10 cellular contexts compared by ENCODE assay signal in genomic region chr2:177251165-177251542, GRCh38. TPM values are rescaled to one million over a fixed set of nuclear protein-coding genes. Genes with fewer than 3 reads are reported as not detected.
A peak's percentile ranks its signal among the peaks of the same experiment; 100 is the strongest.
DNase-seq lines count a peak whose midpoint lies in the region; ATAC-seq, FAIRE-seq and TF ChIP-seq lines count a peak whose summit lies in the region.
"Had no signal": no experiment of that assay in that cellular context is flagged by ENCODE, and none has a peak within 500 bp of the region (broad histone marks: within the 10 kb centered on the region; RNA-seq: fewer than 3 reads in every experiment).

No MANE protein-coding gene starts in this region.

- no peak overlapping the region for H2AFZ ChIP-seq in Karpas-422 (ENCODE audit: low read length)
- no peak overlapping the region for H2AFZ ChIP-seq in neural progenitor cell (replicated peaks)

- H3K4me2 ChIP-seq in A549 (peak overlapping the region; percentile 84), Karpas-422 (ENCODE audit: low read depth, low read length, poor library complexity, severe bottlenecking) (peak overlapping the region; percentile 4), neural progenitor cell (no peak overlapping the region)

- H3K36me3 ChIP-seq in Karpas-422 (ENCODE audit: insufficient read depth, low read length): peaks cover 11% of the 10 kb centered on the region; the same call in 1 of the 2 replicates
- peaks cover 0 to 3% of the 10 kb centered on the region in 2 donors for H3K36me3 ChIP-seq in duodenal mucosa (ENCODE audit: control insufficient read depth in 1 of 2, insufficient read depth in 2 of 2, low read length in 2 of 2)
- H3K36me3 ChIP-seq in neural progenitor cell: no peaks in the 10 kb centered on the region

- H3K27me3 ChIP-seq in Karpas-422 (ENCODE audit: low read length) (no peaks in the 10 kb centered on the region), duodenal mucosa (ENCODE audit: control insufficient read depth in 1 of 2, insufficient read depth in 2 of 2, low read length in 2 of 2) (no peaks in the 10 kb centered on the region), neural progenitor cell (no peaks in the 10 kb centered on the region)

- no peaks in the 10 kb centered on the region for H3K9me3 ChIP-seq in A549
- H3K9me3 ChIP-seq in Karpas-422 (ENCODE audit: low read length): no peaks in the 10 kb centered on the region
- H3K9me3 ChIP-seq in duodenal mucosa (ENCODE audit: control insufficient read depth in 1 of 2, low read length in 2 of 2): no peaks in the 10 kb centered on the region
- no peaks in the 10 kb centered on the region for H3K9me3 ChIP-seq in neural progenitor cell (ENCODE audit: low read depth)

- H3K27ac ChIP-seq in A549 (peak overlapping the region; percentile 81), Karpas-422 (ENCODE audit: low read length) (peak overlapping the region; percentile 95; the same call in 1 of the 2 replicates), duodenal mucosa (ENCODE audit: low read depth, low read length) (peak overlapping the region; percentile 30), neural progenitor cell (no peak overlapping the region)

- TF ChIP-seq EP300 in A549 (IDR thresholded peaks at IDR 0.05): no peak

- TF ChIP-seq RAD21 in A549 (conservative IDR thresholded peaks at IDR 0.05 in 1 of 2, IDR thresholded peaks at IDR 0.05 in 1 of 2): no peak

- no peak for TF ChIP-seq POLR2A in A549 (IDR thresholded peaks at IDR 0.05; ENCODE audit: low read length)

- peaks cover 10% of the 10 kb centered on the region for H3F3A ChIP-seq in neural progenitor cell (ENCODE audit: low read depth)

- no peak for TF ChIP-seq CTCF in A549 (IDR thresholded peaks at IDR 0.05)
- no peak for TF ChIP-seq CTCF in neural progenitor cell (IDR thresholded peaks at IDR 0.05)
- TF ChIP-seq CTCF in D721Med (IDR thresholded peaks at IDR 0.05; ENCODE audit: insufficient read depth, missing control alignments): no peak

- H3K27me3 Mint-ChIP-seq in neural progenitor cell (ENCODE audit: insufficient read depth, low read depth): peaks cover 4% of the 10 kb centered on the region

- FAIRE-seq in A549 (lab: Jason Lieb, UNC): no peak
- FAIRE-seq in D721Med (lab: Jason Lieb, UNC): no peak

- ATAC-seq in A549 (0 out of 6 replicates have a peak, but pooled peaks of 1 of the 2 experiments have one; percentile 1), GM19452 (IDR thresholded peaks at IDR 0.05; ENCODE audit: unreplicated experiment) (no peak), GM18907 (IDR thresholded peaks at IDR 0.05; ENCODE audit: unreplicated experiment) (no peak)

- H3K79me2 ChIP-seq in Karpas-422 (ENCODE audit: low read length): peaks cover 100% of the 10 kb centered on the region
- H3K79me2 ChIP-seq in neural progenitor cell (ENCODE audit: low read depth): peaks cover 89% of the 10 kb centered on the region

- H3K4me1 ChIP-seq in A549: peaks cover 100% of the 10 kb centered on the region
- H3K4me1 ChIP-seq in Karpas-422 (ENCODE audit: low read length): peaks cover 97% of the 10 kb centered on the region
- H3K4me1 ChIP-seq in duodenal mucosa (ENCODE audit: control insufficient read depth in 1 of 2, insufficient read depth in 2 of 2, low read length in 2 of 2): peaks cover 67 to 78% of the 10 kb centered on the region in 2 donors
- peaks cover 12% of the 10 kb centered on the region for H3K4me1 ChIP-seq in neural progenitor cell

- H3K9ac ChIP-seq in Karpas-422 (ENCODE audit: low read length) (no peak overlapping the region), duodenal mucosa (ENCODE audit: low read depth in 1 of 2, low read length in 2 of 2) (peak overlapping the region in 1 of 2 donors; percentile 20), neural progenitor cell (no peak overlapping the region)

- CTCF ChIA-PET in A549 (lab: Yijun Ruan, JAX): interaction anchor here (0.7 to 1.9 kb wide), 5 partner anchors 12 to 86 kb away, joined by 3 to 7 read pairs (median 4); partner anchors contain the start of gene NFE2L2

- no peak overlapping the region for H3K27ac Mint-ChIP-seq in neural progenitor cell

- H3K9me2 ChIP-seq in Karpas-422 (replicated peaks; ENCODE audit: insufficient read depth, low read length): no peaks in the 10 kb centered on the region

- H3K36me3 Mint-ChIP-seq in neural progenitor cell: peaks cover 17% of the 10 kb centered on the region

- H3K4me3 Mint-ChIP-seq in neural progenitor cell: peak overlapping the region; percentile 27

- H4K20me1 ChIP-seq in Karpas-422 (ENCODE audit: insufficient read depth, low read depth, low read length): peaks cover 51% of the 10 kb centered on the region; the same call in 1 of the 2 replicates
- peaks cover 22% of the 10 kb centered on the region for H4K20me1 ChIP-seq in neural progenitor cell (ENCODE audit: low read depth)

- DNase-seq in A549 (ENCODE audit: low read depth in 1 of 2, low spot score in 1 of 2) (no peak), Karpas-422 (no peak), neural progenitor cell (ENCODE audit: low spot score) (no peak), D721Med (ENCODE audit: insufficient read length, low spot score) (no peak)
- DNase-seq in stimulated activated naive CD4-positive, alpha-beta T cell treated with Interleukin-2 at 50 U/mL for 16 hours (lab: John Stamatoyannopoulos, UW): no peak
- DNase-seq: GOT3, NCI-H187 treated with DMSO at 0.1 percent for 48 hours had no signal

- POLR2A ChIA-PET in A549 (lab: Yijun Ruan, JAX): interaction anchor here (0.6 to 2.0 kb wide), 3 partner anchors 12 to 46 kb away, joined by 4 to 8 read pairs (median 8); no protein-coding TSS in a partner anchor

- peaks cover 5% of the 10 kb centered on the region for H3K4me1 Mint-ChIP-seq in neural progenitor cell

- H3K9me3 Mint-ChIP-seq in neural progenitor cell: no peaks in the 10 kb centered on the region

- 86% methylated on average over 3 of the region's 3 CpGs for WGBS in A549 (ENCODE audit: missing lambda C conversion rate)

- H3K4me3 ChIP-seq in A549 (no peak overlapping the region; the same call in 2 of the 3 replicates), Karpas-422 (ENCODE audit: low read length) (no peak overlapping the region), duodenal mucosa (ENCODE audit: low read depth in 1 of 2, low read length in 2 of 2) (no peak overlapping the region), neural progenitor cell (no peak overlapping the region)

TF ChIP-seq in A549, 52 proteins besides CTCF, POLR2A, EP300 and RAD21:
- no peak for TF ChIP-seq MAFK (IDR thresholded peaks at IDR 0.05; ENCODE audit: partially characterized antibody)
- no peak for TF ChIP-seq PBX3 (IDR thresholded peaks at IDR 0.05)
- TF ChIP-seq FOSB (CRISPR knock-in tag; IDR thresholded peaks at IDR 0.05): no peak
- TF ChIP-seq HES2 (IDR thresholded peaks at IDR 0.05): no peak
- no peak for TF ChIP-seq JUNB (IDR thresholded peaks at IDR 0.05)
- TF ChIP-seq EHMT2 (IDR thresholded peaks at IDR 0.05; ENCODE audit: low read depth): no peak
- TF ChIP-seq RFX5 (IDR thresholded peaks at IDR 0.05): no peak
- TF ChIP-seq TP53 (CRISPR knock-in tag; IDR thresholded peaks at IDR 0.05): no peak
- TF ChIP-seq BCL3 (IDR thresholded peaks at IDR 0.05): no peak
- no peak for TF ChIP-seq JUN (IDR thresholded peaks at IDR 0.05)
- no peak for TF ChIP-seq CEBPB (IDR thresholded peaks at IDR 0.05)

RNA-seq across cellular contexts. Expression of gene NFE2L2, which starts 13.4 kb away (rescaled TPM):
- polyA plus RNA-seq in A549 (2011; rRNA removed) (146 and 162 TPM in 2 replicates), A549 (2017; fragmentation: RNase III; extraction: RNeasy Plus Mini Kit Qiagen cat#74134 plus additional on column Dnase treatment) (61.0 to 65.8 TPM (median 62.0 TPM) in 3 replicates)
- 39.8 and 49.5 TPM in 2 replicates for polyA plus RNA-seq in A549 (2012; cell fraction: cytosol; rRNA removed)
- polyA plus RNA-seq in A549 (2012; cell fraction: nucleus; rRNA removed): 31.1 and 38.8 TPM in 2 replicates
- polyA minus RNA-seq in A549 (2011; rRNA and poly(A)+ RNA removed): 168 and 177 TPM in 2 replicates
- 33.1 and 66.7 TPM in 2 replicates for total RNA-seq in Karpas-422 (2014; rRNA removed; shearing (Covaris generic); ENCODE audit: low replicate concordance)
- 13.9 and 17.7 TPM in 2 replicates for total RNA-seq in neural progenitor cell (ENCODE audit: low replicate concordance)

RNA-seq across cellular contexts. Expression of gene HNRNPA3, which starts 38.6 kb away (rescaled TPM):
- polyA plus RNA-seq in A549 (2011; rRNA removed) (250 and 357 TPM in 2 replicates), A549 (2017; fragmentation: RNase III; extraction: RNeasy Plus Mini Kit Qiagen cat#74134 plus additional on column Dnase treatment) (714 to 805 TPM (median 755 TPM) in 3 replicates)
- 101 and 131 TPM in 2 replicates for polyA plus RNA-seq in A549 (2012; cell fraction: cytosol; rRNA removed)
- polyA plus RNA-seq in A549 (2012; cell fraction: nucleus; rRNA removed): 27.7 and 52.1 TPM in 2 replicates
- 32.7 and 35.5 TPM in 2 replicates for polyA minus RNA-seq in A549 (2011; rRNA and poly(A)+ RNA removed)
- 51.7 and 62.7 TPM in 2 replicates for total RNA-seq in Karpas-422 (2014; rRNA removed; shearing (Covaris generic); ENCODE audit: low replicate concordance)
- 85.0 and 107 TPM in 2 replicates for total RNA-seq in neural progenitor cell (ENCODE audit: low replicate concordance)
